9 cellular contexts compared by ENCODE assay signal in the genomic region with DNA sequence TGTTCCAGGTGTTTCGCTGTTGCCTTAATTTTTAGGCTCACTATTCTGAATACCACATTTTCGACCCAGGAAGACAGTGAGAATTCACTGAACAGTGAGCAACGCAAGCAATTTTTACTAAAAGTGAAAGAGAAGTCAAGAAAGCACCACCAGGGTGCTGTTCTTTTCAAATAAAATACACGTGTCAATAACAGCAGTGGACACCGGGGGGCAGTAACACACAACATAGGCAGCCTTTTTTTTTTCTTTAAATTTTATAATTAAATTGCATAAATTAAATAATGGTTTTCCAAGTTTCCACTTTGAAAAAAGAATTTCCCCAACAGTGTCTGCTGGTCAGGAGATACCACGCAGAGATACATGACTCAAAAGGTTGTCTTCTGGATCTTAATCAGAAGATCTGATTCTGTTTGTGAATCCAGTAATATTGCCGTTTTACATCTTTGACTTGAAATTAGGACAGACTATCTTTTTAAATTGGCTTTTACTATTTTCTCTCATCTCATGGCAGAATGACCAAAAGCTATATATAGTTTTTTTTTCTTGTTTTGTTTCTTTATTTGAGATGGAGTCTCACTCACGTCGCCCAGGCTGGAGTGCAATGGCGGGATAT. TPM values are rescaled to one million over a fixed set of nuclear protein-coding genes. Genes with fewer than 3 reads are reported as not detected.
DNase-seq lines count a peak whose midpoint lies in the region; ATAC-seq and TF ChIP-seq lines count a peak whose summit lies in the region.
"Had no signal": no experiment of that assay in that cellular context is flagged by ENCODE, and none has a peak within 500 bp of the region (broad histone marks: within the 10 kb centered on the region; RNA-seq: fewer than 3 reads in every experiment).

No MANE protein-coding gene starts in this region.

- H3K36me3 Mint-ChIP-seq in HFFc6 (ENCODE audit: low read depth), result no peaks in the 10 kb centered on the region
- H3K36me3 Mint-ChIP-seq in activated naive CD8-positive, alpha-beta T cell treated with anti-CD3 and anti-CD28 coated beads, Interleukin-2, amount 50 U/mL, for 24 hours (ENCODE audit: low read depth), result no peaks in the 10 kb centered on the region

- peaks cover 6% of the 10 kb centered on the region; the same call in 1 of the 2 replicates for H3K27me3 Mint-ChIP-seq in HFFc6 (ENCODE audit: insufficient read depth)
- H3K27me3 Mint-ChIP-seq in activated naive CD8-positive, alpha-beta T cell treated with anti-CD3 and anti-CD28 coated beads, Interleukin-2, amount 50 U/mL, for 24 hours, result no peaks in the 10 kb centered on the region

- H3K4me3 ChIP-seq in AG04450 (ENCODE audit: low read depth, low read length) (peak overlapping the region; percentile 39), testis (no peak overlapping the region), vagina (no peak overlapping the region)

- POLR2A ChIA-PET in AG04450 (lab: Yijun Ruan, JAX), result no interaction called here

- peak overlapping the region; percentile 76 for H3K4me3 Mint-ChIP-seq in HFFc6
- no peak overlapping the region for H3K4me3 Mint-ChIP-seq in activated naive CD8-positive, alpha-beta T cell treated with anti-CD3 and anti-CD28 coated beads, Interleukin-2, amount 50 U/mL, for 24 hours
- H3K4me3 Mint-ChIP-seq: T-helper 1 cell treated with Interleukin-12 subunit alpha and Interleukin-12 subunit beta and Interleukin-4 antibody, amounts not matched to agents 30 μg/mL and 1 μg/mL, for 36 hours had no signal

- ATAC-seq in activated naive CD8-positive, alpha-beta T cell treated with anti-CD3 and anti-CD28 coated beads, Interleukin-2, amount 50 U/mL, for 24 hours, result no peak

- peaks cover 5% of the 10 kb centered on the region; the same call in 1 of the 2 replicates for H3K4me1 Mint-ChIP-seq in HFFc6 (ENCODE audit: low read depth)
- no peaks in the 10 kb centered on the region for H3K4me1 Mint-ChIP-seq in activated naive CD8-positive, alpha-beta T cell treated with anti-CD3 and anti-CD28 coated beads, Interleukin-2, amount 50 U/mL, for 24 hours

- CTCF ChIA-PET in AG04450 (lab: Charles Lee), result interaction anchor here (0.7 to 3.5 kb wide), 16 partner anchors 11 to 1499 kb away, joined by 3 to 81 read pairs (median 4); no protein-coding TSS in a partner anchor

- H3K9me3 Mint-ChIP-seq in HFFc6, result no peaks in the 10 kb centered on the region
- no peaks in the 10 kb centered on the region for H3K9me3 Mint-ChIP-seq in activated naive CD8-positive, alpha-beta T cell treated with anti-CD3 and anti-CD28 coated beads, Interleukin-2, amount 50 U/mL, for 24 hours
- H3K9me3 Mint-ChIP-seq: T-helper 1 cell treated with Interleukin-12 subunit alpha and Interleukin-12 subunit beta and Interleukin-4 antibody, amounts not matched to agents 30 μg/mL and 1 μg/mL, for 36 hours had no signal

- peak; percentile 13 for DNase-seq in AG04450 (ENCODE audit: low read depth, low spot score)
- peak; percentile 7 for DNase-seq in GM04504 (ENCODE audit: low read depth)
- peak; percentile 60 for DNase-seq in HFFc6
- peak; percentile 77 for DNase-seq in NAMALWA (ENCODE audit: low spot score)
- DNase-seq in activated naive CD8-positive, alpha-beta T cell treated with anti-CD3 and anti-CD28 coated beads, Interleukin-2, amount 50 U/mL, for 24 hours, result peak; percentile 22
- peak; percentile 14 to 31 for DNase-seq in hippocampal formation (lab: John Stamatoyannopoulos, UW)
- peak; percentile 76 for DNase-seq in testis
- DNase-seq in vagina (ENCODE audit: extremely low spot score in 2 of 2), result no peak

- no peak for TF ChIP-seq POLR2A in testis (IDR thresholded peaks at IDR 0.05)
- no peak for TF ChIP-seq POLR2A in vagina (IDR thresholded peaks at IDR 0.05)

- H3K27ac ChIP-seq in AG04450 (ENCODE audit: low read depth, low read length) (no peak overlapping the region), testis (no peak overlapping the region), vagina (no peak overlapping the region)

- H3K36me3 ChIP-seq in testis (ENCODE audit: low read depth, missing control alignments) (no peaks in the 10 kb centered on the region), vagina (no peaks in the 10 kb centered on the region)

- no peaks in the 10 kb centered on the region for H3K4me1 ChIP-seq in testis
- H3K4me1 ChIP-seq in vagina, result no peaks in the 10 kb centered on the region

- peaks cover 5% of the 10 kb centered on the region for H3K27me3 ChIP-seq in AG04450 (ENCODE audit: control insufficient read depth, insufficient read depth, low read length)
- H3K27me3 ChIP-seq in testis, result no peaks in the 10 kb centered on the region
- H3K27me3 ChIP-seq in vagina, result no peaks in the 10 kb centered on the region

- WGBS in testis, 2 donors, result 28 to 34% methylated on average over 10 of the region's 10 CpGs

- intact Hi-C loops in testis (cut with DNase I; ENCODE audit: low total_unique reads) (no loop called here), vagina (cut with DNase I) (no loop called here)

- no peak overlapping the region for H3K27ac Mint-ChIP-seq in HFFc6
- no peak overlapping the region for H3K27ac Mint-ChIP-seq in activated naive CD8-positive, alpha-beta T cell treated with anti-CD3 and anti-CD28 coated beads, Interleukin-2, amount 50 U/mL, for 24 hours
- H3K27ac Mint-ChIP-seq: T-helper 1 cell treated with Interleukin-12 subunit alpha and Interleukin-12 subunit beta and Interleukin-4 antibody, amounts not matched to agents 30 μg/mL and 1 μg/mL, for 36 hours had no signal

- TF ChIP-seq CTCF in AG04450 (IDR thresholded peaks at IDR 0.05; ENCODE audit: low read depth, low read length), result peak; percentile 82
- peak; percentile 94 for TF ChIP-seq CTCF in HFFc6 (IDR thresholded peaks at IDR 0.05)
- TF ChIP-seq CTCF in testis (IDR thresholded peaks at IDR 0.05), result peak; percentile 72 to 82 (median 72)
- peak in 1 of 3 experiments; percentile 23 for TF ChIP-seq CTCF in vagina (IDR thresholded peaks at IDR 0.05)

- no peaks in the 10 kb centered on the region for H3K9me3 ChIP-seq in AG04450 (ENCODE audit: control insufficient read depth, insufficient read depth, low read length)
- H3K9me3 ChIP-seq in testis, result no peaks in the 10 kb centered on the region
- H3K9me3 ChIP-seq in vagina, result no peaks in the 10 kb centered on the region

RNA-seq across cellular contexts. Expression of a gene that starts 47.1 kb away (rescaled TPM):
- 0.04 and 0.05 TPM in 2 replicates for polyA plus RNA-seq in AG04450 (2011; rRNA removed)
- polyA minus RNA-seq in AG04450 (2011; rRNA and poly(A)+ RNA removed), result 0.13 TPM in 1 of 2 replicates, not detected in the other
- total RNA-seq in HFFc6 (2021; fragmentation: NEBNext Ultra II Directional; extraction: Animal tissue kit (Norgen Biotek cat#: 25700)), result not detected
- total RNA-seq in testis, result 10 to 100 TPM in 1 of 2 donors, 1 to 10 TPM in 1; 9.6 to 15.2 TPM
- polyA plus RNA-seq in testis (ENCODE audit: insufficient read depth, low read depth, low replicate concordance), result 10.7 TPM
- not detected for total RNA-seq in vagina

Comparison
In these comparisons a context has a peak if more than half of its experiments do, and no peak if none do; other contexts are left out.
1. DNase-seq: peak in AG04450 (single experiment), GM04504 (single experiment), HFFc6 (single experiment), NAMALWA (single experiment), activated naive CD8-positive, alpha-beta T cell treated with anti-CD3 and anti-CD28 coated beads, Interleukin-2, amount 50 U/mL, for 24 hours (single experiment), hippocampal formation (2 of 2) and testis (single experiment); none in vagina (0 of 2).
2. RNA of a gene that starts 47.1 kb away (total RNA-seq): 9.6 to 15.2 TPM in testis; not detected in HFFc6 and not detected in vagina (single experiment); every median in the first group is over 10 times any median in the second.